8 cellular contexts compared by ENCODE assay signal in genomic region chr11:117828641-117829368, GRCh38. TPM values are rescaled to one million over a fixed set of nuclear protein-coding genes. Genes with fewer than 3 reads are reported as not detected.
DNase-seq lines count a peak whose midpoint lies in the region; ATAC-seq, FAIRE-seq and TF ChIP-seq lines count a peak whose summit lies in the region.

No MANE protein-coding gene starts in this region.

- peak overlapping the region; percentile 53 to 91 (median 72) for H3K27ac ChIP-seq in pancreas

- intact Hi-C loops in pancreas (cut with DNase I) = no loop called here

- DNase-seq in GM13976 (ENCODE audit: low spot score) (peak; percentile 74), pancreas (peak in 3 of 6 donors; percentile 51 to 71 (median 60)), urothelium cell line (ENCODE audit: low spot score) (peak; percentile 85), NCI-H526 treated with DMSO at 0.1 percent for 48 hours (lab: John Stamatoyannopoulos, UW) (no peak), G401 (ENCODE audit: low spot score) (no peak)
- peak; percentile 82 to 85 for DNase-seq in activated CD4-positive, alpha-beta T cell treated with anti-CD3 and anti-CD28 coated beads, Interleukin-2, amount 50 U/mL, for 48 hours
- peak; percentile 41 for DNase-seq in effector CD8-positive, alpha-beta T cell (lab: John Stamatoyannopoulos, UW)

- no peaks in the 10 kb centered on the region for H3K36me3 ChIP-seq in pancreas

- FAIRE-seq in pancreas (lab: Jason Lieb, UNC) (no peak), urothelium cell line (lab: Jason Lieb, UNC) (peak; percentile 69)

- no peak overlapping the region for H3K4me3 ChIP-seq in pancreas

- in situ Hi-C loops in GM13976 (cut with MboI; ENCODE audit: low sequenced_read_pairs, unreplicated experiment) = no loop called here
- in situ Hi-C loops in G401 (cut with HindIII; ENCODE audit: low sequenced_read_pairs) = no loop called here

- H3K9me3 ChIP-seq in pancreas = no peaks in the 10 kb centered on the region

- H3K4me1 ChIP-seq in pancreas = peaks cover 9 to 20% (median 12%) of the 10 kb centered on the region in 3 donors

- 60 to 70% methylated on average over 13 to 14 of the region's 14 CpGs for WGBS in pancreas, 2 donors

- ATAC-seq in HG03457 (IDR thresholded peaks at IDR 0.05; ENCODE audit: unreplicated experiment) (peak; percentile 45), pancreas (peak in 2 of 4 donors; percentile 18 to 56)

- H3K27me3 ChIP-seq in pancreas = no peaks in the 10 kb centered on the region

- TF ChIP-seq CTCF in GM13976 (IDR thresholded peaks at IDR 0.05; ENCODE audit: borderline replicate concordance, control extremely low read depth, extremely low read depth, insufficient read depth, missing control alignments) = no peak
- TF ChIP-seq CTCF in pancreas (IDR thresholded peaks at IDR 0.05) = no peak

RNA-seq across cellular contexts. Expression of gene FXYD2, which starts 4.3 kb away (rescaled TPM):
- total RNA-seq in pancreas = 100 to 1,000 TPM; 220 to 395 (median 314) TPM
- polyA plus RNA-seq in pancreas = 1,000 to 10,000 TPM; 1,418 to 2,509 TPM
- not detected in 2 replicates for total RNA-seq in G401 (2014; rRNA removed; shearing (Covaris generic))

RNA-seq across cellular contexts. Expression of gene DSCAML1, which starts 31.8 kb away (rescaled TPM):
- total RNA-seq in pancreas = 1 to 10 TPM in 5 of 6 donors, under 1 TPM in 1; 0.69 to 2.7 (median 1.8) TPM
- polyA plus RNA-seq in pancreas = 1 to 10 TPM; 1.7 to 1.9 TPM
- total RNA-seq in G401 (2014; rRNA removed; shearing (Covaris generic)) = not detected in 2 replicates

RNA-seq across cellular contexts. Expression of gene FXYD6, which starts 47.7 kb away (rescaled TPM):
- 10 to 100 TPM in 1 of 6 donors, 1 to 10 TPM in 5; 2.7 to 17.2 (median 6.5) TPM for total RNA-seq in pancreas
- polyA plus RNA-seq in pancreas = 10 to 100 TPM; 14.3 to 48.0 TPM
- not detected in 2 replicates for total RNA-seq in G401 (2014; rRNA removed; shearing (Covaris generic))

Comparison
In these comparisons a context has a peak if more than half of its experiments do, and no peak if none do; other contexts are left out.
1. DNase-seq: peak in GM13976 (single experiment), activated CD4-positive, alpha-beta T cell treated with anti-CD3 and anti-CD28 coated beads, Interleukin-2, amount 50 U/mL, for 48 hours (2 of 2), effector CD8-positive, alpha-beta T cell (single experiment) and urothelium cell line (single experiment); none in NCI-H526 treated with DMSO at 0.1 percent for 48 hours (single experiment) and G401 (single experiment).
2. RNA of gene FXYD2, which starts 4.3 kb away (total RNA-seq): 220 to 395 TPM in pancreas; not detected in G401; every median in the first group is over 100 times any median in the second.